In genomic region chr19:18756896-18757295, GRCh38 we compare ENCODE assay signal across 24 cellular contexts. TPM values are rescaled to one million over a fixed set of nuclear protein-coding genes. Genes with fewer than 3 reads are reported as not detected.
A peak's percentile ranks its signal among the peaks of the same experiment; 100 is the strongest.
DNase-seq lines count a peak whose midpoint lies in the region; ATAC-seq and TF ChIP-seq lines count a peak whose summit lies in the region.
"Had no signal": no experiment of that assay in that cellular context is flagged by ENCODE, and none has a peak within 500 bp of the region (broad histone marks: within the 10 kb centered on the region; RNA-seq: fewer than 3 reads in every experiment).

No MANE protein-coding gene starts in this region.

- no peak overlapping the region for H3K23ac ChIP-seq in neuronal stem cell (ENCODE audit: low read depth, low read length, poor library complexity)

- no peak overlapping the region for H2BK12ac ChIP-seq in neuronal stem cell (ENCODE audit: low read length)

- H2BK5ac ChIP-seq in neuronal stem cell (ENCODE audit: low read length), result no peak overlapping the region

- peak overlapping the region; percentile 21 for H3K9ac ChIP-seq in neuronal stem cell (ENCODE audit: low read depth, low read length, poor library complexity)

- WGBS in neuronal stem cell (ENCODE audit: extremely low coverage in 2 of 2, insufficient read length in 2 of 2, insufficient replicate concordance in 1 of 2), 2 donors, result no CpG with 5 or more reads among the region's 16 CpGs

- no peak overlapping the region for H3K18ac ChIP-seq in neuronal stem cell (ENCODE audit: low read length)

- H3K27me3 ChIP-seq in neuronal stem cell (ENCODE audit: control insufficient read depth in 3 of 3, insufficient read depth in 3 of 3, low read depth in 1 of 3, low read length in 3 of 3), result no peaks in the 10 kb centered on the region
- H3K27me3 ChIP-seq: ascending aorta, heart right ventricle, spleen, suprapubic skin had no signal

- no peaks in the 10 kb centered on the region for H3K9me3 ChIP-seq in neuronal stem cell (replicated peaks in 1 of 2; ENCODE audit: control insufficient read depth in 2 of 2, insufficient read depth in 1 of 2, low read depth in 1 of 2, low read length in 2 of 2)
- H3K9me3 ChIP-seq: ascending aorta, heart right ventricle, spleen, suprapubic skin had no signal

- no peaks in the 10 kb centered on the region for H3K4me1 ChIP-seq in neuronal stem cell (ENCODE audit: control insufficient read depth in 2 of 2, insufficient read depth in 1 of 2, low read depth in 1 of 2, low read length in 2 of 2)
- H3K4me1 ChIP-seq: ascending aorta had no signal

- ATAC-seq in GM19351 (IDR thresholded peaks at IDR 0.05; ENCODE audit: unreplicated experiment) (no peak), GM21367 (IDR thresholded peaks at IDR 0.05; ENCODE audit: unreplicated experiment) (no peak)
- ATAC-seq: effector memory CD8-positive, alpha-beta T cell; heart right ventricle; natural killer cell treated with Interleukin-12 subunit alpha and Interleukin-12 subunit beta and Interleukin-15 and Interleukin-18, amount 100 ng/mL, for 72 hours had no signal

- peak overlapping the region; percentile 56 for H3K14ac ChIP-seq in neuronal stem cell (ENCODE audit: low read length)

- H4K8ac ChIP-seq in neuronal stem cell (ENCODE audit: low read depth, low read length), result peak overlapping the region; percentile 65

- H3K27ac ChIP-seq in neuronal stem cell (replicated peaks; ENCODE audit: low read length), result no peak overlapping the region
- H3K27ac ChIP-seq: ascending aorta, heart right ventricle, spleen, suprapubic skin, VCaP had no signal

- TF ChIP-seq CTCF in MCF 10A (IDR thresholded peaks at IDR 0.05; ENCODE audit: unreplicated experiment), result no peak

- H2BK15ac ChIP-seq in neuronal stem cell (ENCODE audit: low read length), result no peak overlapping the region

- H4K91ac ChIP-seq in neuronal stem cell (ENCODE audit: low read depth, low read length, poor library complexity), result no peak overlapping the region

- H2AK5ac ChIP-seq in neuronal stem cell (ENCODE audit: low read depth, low read length), result no peak overlapping the region

- no peak overlapping the region for H3K4ac ChIP-seq in neuronal stem cell (ENCODE audit: low read length)

- H3K4me3 Mint-ChIP-seq in MCF 10A (ENCODE audit: unreplicated experiment), result peak overlapping the region; percentile 28
- H3K4me3 Mint-ChIP-seq: effector memory CD8-positive, alpha-beta T cell; natural killer cell treated with Interleukin-12 subunit alpha and Interleukin-12 subunit beta and Interleukin-15 and Interleukin-18, amount 100 ng/mL, for 72 hours had no signal

- H2AFZ ChIP-seq in neuronal stem cell (ENCODE audit: low read length), result no peak overlapping the region

- peaks cover 3% of the 10 kb centered on the region for H3K79me1 ChIP-seq in neuronal stem cell (ENCODE audit: low read depth, low read length)

- peak overlapping the region; percentile 82 for H3K27ac Mint-ChIP-seq in MCF 10A (ENCODE audit: low read depth, unreplicated experiment)
- H3K27ac Mint-ChIP-seq: effector memory CD8-positive, alpha-beta T cell; natural killer cell treated with Interleukin-12 subunit alpha and Interleukin-12 subunit beta and Interleukin-15 and Interleukin-18, amount 100 ng/mL, for 72 hours had no signal

- DNase-seq in DMS79 treated with DMSO at 0.1 percent for 48 hours (lab: John Stamatoyannopoulos, UW), result peak; percentile 56
- peak; percentile 77 to 84 for DNase-seq in NCI-H2081 (lab: John Stamatoyannopoulos, UW)
- DNase-seq in MCF 10A (ENCODE audit: unreplicated experiment), result peak; percentile 92
- DNase-seq in neuronal stem cell (ENCODE audit: low spot score), result no peak
- no peak for DNase-seq in NCI-H187 (lab: John Stamatoyannopoulos, UW)
- DNase-seq in KG1 (lab: John Stamatoyannopoulos, UW), result no peak
- DNase-seq: activated CD4-positive, alpha-beta T cell treated with anti-CD3 and anti-CD28 coated beads, Interleukin-2, amount 50 U/mL, for 4 hours; activated naive CD4-positive, alpha-beta T cell; activated T-cell treated with anti-CD3 and anti-CD28 coated beads for 4 hours; AML-193; effector memory CD8-positive, alpha-beta T cell; heart right ventricle; islet precursor cell; NCI-H187 treated with DMSO at 0.1 percent for 48 hours; NK-92 treated with Interleukin-12 subunit alpha and Interleukin-12 subunit beta, amount 100 ng/mL, for 24 hours; spleen; T-helper 1 cell had no signal

- peaks cover 3 to 21% of the 10 kb centered on the region in 2 donors for H3K36me3 ChIP-seq in neuronal stem cell (replicated peaks in 1 of 2; ENCODE audit: control insufficient read depth in 2 of 2, insufficient read depth in 2 of 2, low read length in 2 of 2)

- BruUV-seq in MCF 10A (replicated peaks; lab: Mats Ljungman, UMichigan), result no TSS peak

- peaks cover 9% of the 10 kb centered on the region for H3K4me1 Mint-ChIP-seq in MCF 10A (ENCODE audit: insufficient read depth, unreplicated experiment)

- POLR2A ChIA-PET in MCF 10A (lab: Yijun Ruan, JAX), result interaction anchor here (0.8 to 0.9 kb wide), 2 partner anchors 8 to 17 kb away, joined by 4 read pairs; no protein-coding TSS in a partner anchor

- H2BK120ac ChIP-seq in neuronal stem cell (ENCODE audit: low read depth, low read length), result no peak overlapping the region

- no peaks in the 10 kb centered on the region for H3K27me3 Mint-ChIP-seq in MCF 10A (ENCODE audit: insufficient read depth, unreplicated experiment)
- H3K27me3 Mint-ChIP-seq: effector memory CD8-positive, alpha-beta T cell; natural killer cell treated with Interleukin-12 subunit alpha and Interleukin-12 subunit beta and Interleukin-15 and Interleukin-18, amount 100 ng/mL, for 72 hours had no signal

- H3K36me3 Mint-ChIP-seq in MCF 10A (ENCODE audit: insufficient read depth, unreplicated experiment), result peaks cover 5% of the 10 kb centered on the region
- H3K36me3 Mint-ChIP-seq: natural killer cell treated with Interleukin-12 subunit alpha and Interleukin-12 subunit beta and Interleukin-15 and Interleukin-18, amount 100 ng/mL, for 72 hours had no signal

- H3K4me2 ChIP-seq in neuronal stem cell (ENCODE audit: insufficient read depth, low read length, poor library complexity, severe bottlenecking), result no peak overlapping the region

- no peaks in the 10 kb centered on the region for H3K9me3 Mint-ChIP-seq in MCF 10A (ENCODE audit: unreplicated experiment)
- H3K9me3 Mint-ChIP-seq: effector memory CD8-positive, alpha-beta T cell; natural killer cell treated with Interleukin-12 subunit alpha and Interleukin-12 subunit beta and Interleukin-15 and Interleukin-18, amount 100 ng/mL, for 72 hours had no signal

- intact Hi-C loops in MCF 10A (cut with micrococcal nuclease), result no loop called here

- CTCF ChIA-PET in MCF 10A (lab: Yijun Ruan, JAX), result no interaction called here

- H3K4me3 ChIP-seq in neuronal stem cell (ENCODE audit: low read length in 2 of 2), result no peak overlapping the region
- H3K4me3 ChIP-seq: ascending aorta, heart right ventricle, spleen, suprapubic skin had no signal

RNA-seq across cellular contexts. Expression of gene COMP, which starts 34.2 kb away (rescaled TPM):
- not detected in 2 replicates for total RNA-seq in MCF 10A (2022)
- polyA plus RNA-seq in neuronal stem cell (2013, experiment 1 of 2), result 0.01 TPM
- polyA plus RNA-seq in neuronal stem cell (2013, experiment 2 of 2), result not detected
- total RNA-seq: HT-29; natural killer cell treated with Interleukin-12 subunit alpha and Interleukin-12 subunit beta and Interleukin-15 and Interleukin-18, amount 100 ng/mL, for 72 hours; spleen had no signal

Comparison
In these comparisons a context has a peak if more than half of its experiments do, and no peak if none do; other contexts are left out.
1. DNase-seq: peak in DMS79 treated with DMSO at 0.1 percent for 48 hours (single experiment), NCI-H2081 (2 of 2) and MCF 10A (single experiment); none in neuronal stem cell (single experiment), NCI-H187 (0 of 2) and KG1 (single experiment).